In the genomic region with DNA sequence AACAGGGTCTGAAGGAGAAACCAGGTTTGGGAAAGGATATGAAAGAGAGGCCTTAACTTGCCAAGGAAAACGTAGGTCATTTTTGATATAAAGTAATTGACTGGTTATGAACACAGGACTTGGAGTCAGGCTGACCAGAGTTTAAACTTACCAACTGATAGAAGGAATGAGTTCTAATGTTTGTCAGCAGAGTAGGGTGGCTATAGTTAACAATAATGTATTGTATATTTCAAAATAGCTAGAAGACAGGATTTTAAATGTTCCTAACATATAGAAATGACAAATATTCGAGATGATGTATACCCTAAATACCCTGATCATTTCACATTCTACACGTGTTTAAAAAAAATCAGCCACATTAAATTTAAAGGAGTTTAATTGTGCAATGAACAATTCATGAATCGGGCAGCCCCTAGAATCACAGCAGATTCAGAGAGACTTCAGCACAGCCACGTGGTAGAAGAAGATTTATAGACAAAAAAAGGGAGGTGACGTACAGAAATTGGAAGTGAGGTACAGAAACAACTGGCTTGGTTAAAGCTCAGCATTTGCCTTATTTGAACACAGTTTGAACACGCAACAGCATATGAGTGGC, we compare ENCODE assay signal across 13 cellular contexts. TPM values are rescaled to one million over a fixed set of nuclear protein-coding genes. Genes with fewer than 3 reads are reported as not detected.
DNase-seq lines count a peak whose midpoint lies in the region; ATAC-seq and TF ChIP-seq lines count a peak whose summit lies in the region.
"Had no signal": no experiment of that assay in that cellular context is flagged by ENCODE, and none has a peak within 500 bp of the region (broad histone marks: within the 10 kb centered on the region; RNA-seq: fewer than 3 reads in every experiment).

No MANE protein-coding gene starts in this region.

- TF ChIP-seq RAD21 in HCT116 (IDR thresholded peaks at IDR 0.05; ENCODE audit: low read depth) = no peak

- H4K20me1 ChIP-seq in HCT116 (ENCODE audit: insufficient read depth) = no peaks in the 10 kb centered on the region
- H4K20me1 ChIP-seq: BLaER1 treated with 17β-estradiol and CSF1 and Interleukin-3, amounts not matched to agents 10 nM and 100 nM had no signal

- H3K27me3 Mint-ChIP-seq in naive thymus-derived CD4-positive, alpha-beta T cell = no peaks in the 10 kb centered on the region

- RAD21 ChIA-PET in HCT116 (lab: Charles Lee; ENCODE audit: low non-redundant PET in 1 of 2, low total read pairs in 2 of 2, uncharacterized antibody in 2 of 2, unreplicated experiment in 2 of 2) = no interaction called here

- H3K4me3 ChIP-seq in HCT116 (replicated peaks in 1 of 2; ENCODE audit: low read depth in 1 of 2, low read length in 2 of 2) (no peak overlapping the region), RWPE2 (ENCODE audit: severe bottlenecking) (no peak overlapping the region)
- no peak overlapping the region for H3K4me3 ChIP-seq in naive thymus-derived CD4-positive, alpha-beta T cell (ENCODE audit: low read length)
- H3K4me3 ChIP-seq: BLaER1 treated with 17β-estradiol and CSF1 and Interleukin-3, amounts not matched to agents 10 nM and 100 nM; dorsolateral prefrontal cortex; right atrium auricular region had no signal

- DNase-seq in HCT116 (ENCODE audit: low read depth, low spot score) (no peak), RWPE2 (ENCODE audit: low spot score) (no peak), GM19240 (ENCODE audit: insufficient read length, low spot score) (no peak), pons (ENCODE audit: low spot score) (no peak)
- no peak for DNase-seq in naive thymus-derived CD4-positive, alpha-beta T cell

- CTCF ChIA-PET in HCT116 (lab: Charles Lee) = no interaction called here
- CTCF ChIA-PET in naive thymus-derived CD4-positive, alpha-beta T cell (lab: Charles Lee) = interaction anchor here (0.5 to 2.9 kb wide), 11 partner anchors 80 to 1295 kb away, joined by 3 to 28 read pairs (median 5); no protein-coding TSS in a partner anchor

- no peak for TF ChIP-seq POLR2A in HCT116 (IDR thresholded peaks at IDR 0.05; ENCODE audit: borderline replicate concordance, extremely low read depth, insufficient read depth, insufficient read length)

- no peak overlapping the region for H3K9ac ChIP-seq in HCT116 (ENCODE audit: low read length)
- H3K9ac ChIP-seq: BLaER1 treated with 17β-estradiol and CSF1 and Interleukin-3, amounts not matched to agents 10 nM and 100 nM had no signal

- H3K27ac ChIP-seq in HCT116 (ENCODE audit: low read depth, low read length) (no peak overlapping the region), RWPE2 (ENCODE audit: poor library complexity, severe bottlenecking) (no peak overlapping the region)
- no peak overlapping the region for H3K27ac ChIP-seq in naive thymus-derived CD4-positive, alpha-beta T cell (ENCODE audit: low read depth, low read length)
- H3K27ac ChIP-seq: right atrium auricular region had no signal

- no peaks in the 10 kb centered on the region for H3K9me2 ChIP-seq in HCT116 (ENCODE audit: insufficient read depth)

- no peak for TF ChIP-seq CTCF in HCT116 (IDR thresholded peaks at IDR 0.05 in 2 of 3, conservative IDR thresholded peaks at IDR 0.05 in 1 of 3; ENCODE audit: borderline replicate concordance in 1 of 3, insufficient read depth in 1 of 3, low read depth in 2 of 3, low read length in 2 of 3)
- TF ChIP-seq CTCF in RWPE2 (IDR thresholded peaks at IDR 0.05; ENCODE audit: poor library complexity, severe bottlenecking) = peak; percentile 69

- H3K36me3 ChIP-seq in HCT116 (ENCODE audit: control insufficient read depth in 1 of 2, insufficient read depth in 2 of 2, low read length in 2 of 2) (no peaks in the 10 kb centered on the region), RWPE2 (ENCODE audit: low read depth) (no peaks in the 10 kb centered on the region)
- H3K36me3 ChIP-seq in naive thymus-derived CD4-positive, alpha-beta T cell (ENCODE audit: control insufficient read depth in 2 of 3, insufficient read depth in 3 of 3, low read length in 3 of 3) = no peaks in the 10 kb centered on the region
- H3K36me3 ChIP-seq: BLaER1 treated with 17β-estradiol and CSF1 and Interleukin-3, amounts not matched to agents 10 nM and 100 nM; right atrium auricular region had no signal

- intact Hi-C loops in HCT116 (cut with micrococcal nuclease) = loop anchor here (1.0 kb wide), 2 partner anchors 76 to 1268 kb away; no protein-coding TSS in a partner anchor
- intact Hi-C loops in naive thymus-derived CD4-positive, alpha-beta T cell (cut with micrococcal nuclease) = loop anchor here (1.0 to 5.0 kb wide), 12 partner anchors 56 to 1706 kb away; partner anchors contain the start of gene BTG1 (in 1 of the 2)

- no peaks in the 10 kb centered on the region for H3K4me1 ChIP-seq in HCT116 (ENCODE audit: control insufficient read depth in 1 of 2, insufficient read depth in 2 of 2, low read length in 2 of 2)
- peaks cover 22% of the 10 kb centered on the region for H3K4me1 ChIP-seq in RWPE2 (ENCODE audit: insufficient read depth, poor library complexity, severe bottlenecking)
- no peaks in the 10 kb centered on the region for H3K4me1 ChIP-seq in naive thymus-derived CD4-positive, alpha-beta T cell (ENCODE audit: control insufficient read depth in 2 of 2, insufficient read depth in 2 of 2, low read length in 2 of 2)

- H3K9me3 ChIP-seq in HCT116 (ENCODE audit: control insufficient read depth in 1 of 2, insufficient read depth in 1 of 2, low read depth in 1 of 2, low read length in 2 of 2) = no peaks in the 10 kb centered on the region
- H3K9me3 ChIP-seq in RWPE2 (ENCODE audit: severe bottlenecking) = no peaks in the 10 kb centered on the region
- H3K9me3 ChIP-seq in naive thymus-derived CD4-positive, alpha-beta T cell (ENCODE audit: control insufficient read depth in 2 of 3, low read length in 3 of 3) = no peaks in the 10 kb centered on the region
- H3K9me3 ChIP-seq: BLaER1 treated with 17β-estradiol and CSF1 and Interleukin-3, amounts not matched to agents 10 nM and 100 nM; right atrium auricular region had no signal

- ATAC-seq in GM18502 (IDR thresholded peaks at IDR 0.05; ENCODE audit: poor library complexity, unreplicated experiment) (peak; percentile 22), HCT116 (peak; percentile 52), RWPE2 (ENCODE audit: low read depth) (no peak), HG02763 (IDR thresholded peaks at IDR 0.05; ENCODE audit: unreplicated experiment) (no peak), HG02938 (IDR thresholded peaks at IDR 0.05; ENCODE audit: unreplicated experiment) (no peak)
- ATAC-seq in naive thymus-derived CD4-positive, alpha-beta T cell = peak; percentile 19

- H3K27me3 ChIP-seq in HCT116 (ENCODE audit: insufficient read depth, low read length) = no peaks in the 10 kb centered on the region
- no peaks in the 10 kb centered on the region for H3K27me3 ChIP-seq in RWPE2 (ENCODE audit: insufficient read depth, poor library complexity, severe bottlenecking)
- no peaks in the 10 kb centered on the region for H3K27me3 ChIP-seq in naive thymus-derived CD4-positive, alpha-beta T cell (ENCODE audit: control insufficient read depth in 2 of 2, insufficient read depth in 2 of 2, low read length in 2 of 2)
- H3K27me3 ChIP-seq: BLaER1 treated with 17β-estradiol and CSF1 and Interleukin-3, amounts not matched to agents 10 nM and 100 nM; dorsolateral prefrontal cortex; right atrium auricular region had no signal

- no TSS peak for BruUV-seq in HCT116 (replicated peaks; lab: Mats Ljungman, UMichigan)

- no peaks in the 10 kb centered on the region for H3K79me2 ChIP-seq in HCT116 (ENCODE audit: insufficient read depth, low read length)

- no peak overlapping the region for H3K4me2 ChIP-seq in HCT116 (ENCODE audit: low read length)

- peaks cover 4 to 11% (median 6%) of the 10 kb centered on the region in 7 donors for H3K4me1 Mint-ChIP-seq in naive thymus-derived CD4-positive, alpha-beta T cell

- no peaks in the 10 kb centered on the region for H3K9me3 Mint-ChIP-seq in naive thymus-derived CD4-positive, alpha-beta T cell
- H3K9me3 Mint-ChIP-seq: stimulated activated naive CD8-positive, alpha-beta T cell treated with anti-CD3 and anti-CD28 coated beads, Interleukin-15, Interleukin-2, amounts not matched to agents 100 ng/mL and 50 ng/mL, for 24 hours had no signal

- POLR2A ChIA-PET in HCT116 (lab: Charles Lee) = no interaction called here
- POLR2A ChIA-PET in naive thymus-derived CD4-positive, alpha-beta T cell (lab: Charles Lee) = interaction anchor here (1.4 to 2.7 kb wide), 2 partner anchors 82 to 506 kb away, joined by 3 to 17 read pairs; partner anchors contain the start of gene BTG1

- peak overlapping the region in 1 of 10 donors; percentile 21 for H3K4me3 Mint-ChIP-seq in naive thymus-derived CD4-positive, alpha-beta T cell
- H3K4me3 Mint-ChIP-seq: stimulated activated naive CD8-positive, alpha-beta T cell treated with anti-CD3 and anti-CD28 coated beads, Interleukin-15, Interleukin-2, amounts not matched to agents 100 ng/mL and 50 ng/mL, for 24 hours had no signal

- H2AFZ ChIP-seq in HCT116 (ENCODE audit: low read depth, low read length, poor library complexity, severe bottlenecking) = peak overlapping the region; percentile 75

- no peaks in the 10 kb centered on the region for H3K36me3 Mint-ChIP-seq in naive thymus-derived CD4-positive, alpha-beta T cell

- peak overlapping the region in 6 of 9 donors; percentile 7 to 79 (median 20) for H3K27ac Mint-ChIP-seq in naive thymus-derived CD4-positive, alpha-beta T cell
- H3K27ac Mint-ChIP-seq: stimulated activated naive CD8-positive, alpha-beta T cell treated with anti-CD3 and anti-CD28 coated beads, Interleukin-15, Interleukin-2, amounts not matched to agents 100 ng/mL and 50 ng/mL, for 24 hours had no signal

TF ChIP-seq in HCT116, 20 proteins besides CTCF, POLR2A, EP300 and RAD21 (continues in another document):
- TF ChIP-seq ATF3 (IDR thresholded peaks at IDR 0.05) = no peak
- no peak for TF ChIP-seq ZFX (IDR thresholded peaks at IDR 0.05)
- no peak for TF ChIP-seq EZH2phosphoT487 (IDR thresholded peaks at IDR 0.05; ENCODE audit: borderline replicate concordance)
- TF ChIP-seq SP1 (IDR thresholded peaks at IDR 0.05; ENCODE audit: low read depth) = no peak
- no peak for TF ChIP-seq SIN3A (IDR thresholded peaks at IDR 0.05; ENCODE audit: low read depth)
- TF ChIP-seq CEBPB (IDR thresholded peaks at IDR 0.05; ENCODE audit: low read depth) = no peak
- TF ChIP-seq ELF1 (IDR thresholded peaks at IDR 0.05; ENCODE audit: borderline replicate concordance, low read depth) = no peak

RNA-seq across cellular contexts. Expression of gene PLEKHG7, which starts 52.5 kb away (rescaled TPM):
- total RNA-seq in HCT116 (2021; ENCODE audit: unreplicated experiment) = not detected
- polyA plus RNA-seq in HCT116 (2012) = not detected in 2 replicates
- under 1 TPM in 1 of 5 experiments, not detected in 4; 0.56 TPM for total RNA-seq in naive thymus-derived CD4-positive, alpha-beta T cell
- not detected for polyA plus RNA-seq in naive thymus-derived CD4-positive, alpha-beta T cell
- total RNA-seq: dorsolateral prefrontal cortex, fibroblast of villous mesenchyme, right atrium auricular region had no signal

Comparison
In these comparisons a context has a peak if more than half of its experiments do, and no peak if none do; other contexts are left out.
1. ATAC-seq: peak in GM18502 (single experiment), HCT116 (single experiment) and naive thymus-derived CD4-positive, alpha-beta T cell (single experiment); none in RWPE2 (single experiment), HG02763 (single experiment) and HG02938 (single experiment).